Comparison of ENCODE assay signal across 16 cellular contexts in the genomic region with DNA sequence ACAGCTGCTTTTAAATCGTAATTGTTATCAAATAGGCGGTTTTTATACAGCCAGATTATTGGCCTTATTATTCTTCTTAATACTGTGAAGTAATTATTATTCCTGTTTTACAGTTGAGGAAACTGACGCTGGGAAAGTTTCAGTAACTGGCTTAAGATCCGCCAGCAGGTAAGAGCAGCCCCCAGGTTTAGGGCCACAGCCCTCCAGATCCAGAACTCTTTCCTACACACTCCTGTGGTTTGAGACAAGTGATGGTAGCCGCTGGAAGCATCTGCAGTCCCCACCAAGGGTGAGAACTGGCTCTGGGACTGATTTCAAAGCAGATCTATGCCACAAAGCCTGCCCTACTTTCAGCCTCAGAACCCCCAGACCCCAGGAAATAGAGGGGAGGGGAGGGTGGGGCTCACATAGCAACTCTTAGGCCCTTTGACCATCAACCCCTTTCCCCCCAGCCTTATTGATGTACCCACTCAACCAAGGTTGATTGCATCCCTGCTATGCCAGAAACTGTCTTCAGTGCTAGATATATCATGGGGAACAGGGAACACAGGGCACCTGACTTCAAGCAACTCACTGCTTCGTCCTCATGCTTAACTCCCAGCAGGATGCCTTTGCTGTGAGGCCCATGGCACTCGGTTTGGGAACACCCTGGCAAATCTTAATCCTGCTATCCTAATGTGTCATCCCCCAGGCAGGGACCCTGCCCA. TPM values are rescaled to one million over a fixed set of nuclear protein-coding genes. Genes with fewer than 3 reads are reported as not detected.
DNase-seq lines count a peak whose midpoint lies in the region; ATAC-seq and TF ChIP-seq lines count a peak whose summit lies in the region.
"Had no signal": no experiment of that assay in that cellular context is flagged by ENCODE, and none has a peak within 500 bp of the region (broad histone marks: within the 10 kb centered on the region; RNA-seq: fewer than 3 reads in every experiment).

No MANE protein-coding gene starts in this region.

- 15 to 16% methylated on average over 7 of the region's 7 CpGs for WGBS in GM23248 (ENCODE audit: low coverage in 1 of 2, low lambda C conversion rate in 2 of 2, missing lambda C conversion rate in 2 of 2), 2 experiments
- WGBS in spleen, 5 donors, result 38 to 42% (median 38%) methylated on average over 7 of the region's 7 CpGs

- H3K27me3 Mint-ChIP-seq in effector memory CD8-positive, alpha-beta T cell, result peaks cover 67 to 90% of the 10 kb centered on the region in 2 donors

- no peaks in the 10 kb centered on the region for H3K9me3 Mint-ChIP-seq in effector memory CD8-positive, alpha-beta T cell
- H3K9me3 Mint-ChIP-seq: naive thymus-derived CD8-positive, alpha-beta T cell; stimulated activated naive CD8-positive, alpha-beta T cell treated with anti-CD3 and anti-CD28 coated beads, Interleukin-15, Interleukin-2, amounts not matched to agents 100 ng/mL and 50 ng/mL, for 24 hours had no signal

- no peaks in the 10 kb centered on the region for H3K79me2 ChIP-seq in GM23248 (ENCODE audit: insufficient read depth)
- no peaks in the 10 kb centered on the region for H3K79me2 ChIP-seq in MM.1S (ENCODE audit: low read length)

- intact Hi-C loops in spleen (cut with DNase I; ENCODE audit: low total_unique reads), result loop anchor here (5.0 kb wide), 1 partner anchor 282 kb away; no protein-coding TSS in a partner anchor

- no peaks in the 10 kb centered on the region for H4K20me1 ChIP-seq in GM23248 (ENCODE audit: insufficient read depth)
- no peaks in the 10 kb centered on the region for H4K20me1 ChIP-seq in MM.1S (ENCODE audit: insufficient read depth, low read length)

- H3K27ac Mint-ChIP-seq in effector memory CD8-positive, alpha-beta T cell, result no peak overlapping the region
- H3K27ac Mint-ChIP-seq: progenitor cell of endocrine pancreas; stimulated activated naive CD8-positive, alpha-beta T cell treated with anti-CD3 and anti-CD28 coated beads, Interleukin-15, Interleukin-2, amounts not matched to agents 100 ng/mL and 50 ng/mL, for 24 hours had no signal

- no peaks in the 10 kb centered on the region for H3K36me3 ChIP-seq in GM23248 (ENCODE audit: low read depth)
- H3K36me3 ChIP-seq in MM.1S (replicated peaks; ENCODE audit: insufficient read depth, low read length), result no peaks in the 10 kb centered on the region
- H3K36me3 ChIP-seq in spleen, result no peaks in the 10 kb centered on the region
- H3K36me3 ChIP-seq: upper lobe of left lung had no signal

- H3K27ac ChIP-seq in GM23248 (no peak overlapping the region), MM.1S (ENCODE audit: low read length) (no peak overlapping the region), spleen (no peak overlapping the region)
- H3K27ac ChIP-seq: foreskin keratinocyte, SK-N-MC, skin epidermis, upper lobe of left lung had no signal

- H3K4me2 ChIP-seq in GM23248 (ENCODE audit: unreplicated experiment), result peak overlapping the region; percentile 78
- 0 out of 2 replicates have a peak overlapping the region, but pooled peaks have one; percentile 81 for H3K4me2 ChIP-seq in MM.1S (ENCODE audit: low read depth, low read length)

- no peak for DNase-seq in GM23248
- no peak for DNase-seq in MM.1S
- DNase-seq in left kidney (ENCODE audit: low read depth, low spot score), result peak; percentile 18
- peak; percentile 37 for DNase-seq in spleen
- DNase-seq in anterior cingulate cortex (lab: John Stamatoyannopoulos, UW), result no peak
- no peak for DNase-seq in effector memory CD8-positive, alpha-beta T cell
- DNase-seq: NCI-H187 treated with DMSO at 0.1 percent for 48 hours had no signal

- H3K27me3 ChIP-seq in GM23248 (replicated peaks; ENCODE audit: insufficient read depth) (peaks cover 26% of the 10 kb centered on the region), MM.1S (replicated peaks; ENCODE audit: insufficient read depth, low read length) (peaks cover 47% of the 10 kb centered on the region), spleen (replicated peaks in 1 of 7) (peaks cover 3 to 81% (median 42%) of the 10 kb centered on the region in 7 donors)

- H3K4me1 ChIP-seq in GM23248 (ENCODE audit: insufficient read depth) (peaks cover 14% of the 10 kb centered on the region), MM.1S (ENCODE audit: low read length) (peaks cover 3% of the 10 kb centered on the region; the same call in 1 of the 2 replicates), spleen (peaks cover 10 to 43% (median 31%) of the 10 kb centered on the region in 6 donors)
- H3K4me1 ChIP-seq: foreskin keratinocyte had no signal

- H3K9me3 ChIP-seq in GM23248 (ENCODE audit: low read depth), result no peaks in the 10 kb centered on the region
- H3K9me3 ChIP-seq in MM.1S (replicated peaks; ENCODE audit: insufficient read depth, low read length), result no peaks in the 10 kb centered on the region
- H3K9me3 ChIP-seq in spleen, result no peaks in the 10 kb centered on the region
- H3K9me3 ChIP-seq: upper lobe of left lung had no signal

- peaks cover 0 to 3% of the 10 kb centered on the region in 2 donors for H3K4me1 Mint-ChIP-seq in effector memory CD8-positive, alpha-beta T cell (ENCODE audit: low read depth in 2 of 2)

- H3F3A ChIP-seq in GM23248 (ENCODE audit: insufficient read depth) (no peaks in the 10 kb centered on the region), MM.1S (ENCODE audit: insufficient read depth, low read length) (no peaks in the 10 kb centered on the region)

- H3K9me2 ChIP-seq in GM23248 (ENCODE audit: insufficient read depth) (no peaks in the 10 kb centered on the region), MM.1S (replicated peaks; ENCODE audit: insufficient read depth, low read length) (no peaks in the 10 kb centered on the region)

- ATAC-seq in HG03354 (IDR thresholded peaks at IDR 0.05; ENCODE audit: poor library complexity, severe bottlenecking, unreplicated experiment), result no peak
- no peak for ATAC-seq in effector memory CD8-positive, alpha-beta T cell (replicated peaks)
- ATAC-seq in GM21515 (IDR thresholded peaks at IDR 0.05; ENCODE audit: unreplicated experiment), result no peak

- H2AFZ ChIP-seq in GM23248 (no peak overlapping the region), MM.1S (ENCODE audit: low read length) (no peak overlapping the region)

- in situ Hi-C loops in GM23248 (cut with MboI), result loop anchor here (10.0 kb wide), 1 partner anchor 285 kb away; no protein-coding TSS in a partner anchor

- no peaks in the 10 kb centered on the region for H3K36me3 Mint-ChIP-seq in effector memory CD8-positive, alpha-beta T cell (ENCODE audit: insufficient read depth)
- H3K36me3 Mint-ChIP-seq: naive thymus-derived CD8-positive, alpha-beta T cell had no signal

- no peak overlapping the region for H3K9ac ChIP-seq in GM23248
- no peak overlapping the region for H3K9ac ChIP-seq in MM.1S (ENCODE audit: low read length)

- no peak overlapping the region for H3K4me3 Mint-ChIP-seq in effector memory CD8-positive, alpha-beta T cell
- H3K4me3 Mint-ChIP-seq: naive thymus-derived CD8-positive, alpha-beta T cell; stimulated activated naive CD8-positive, alpha-beta T cell treated with anti-CD3 and anti-CD28 coated beads, Interleukin-15, Interleukin-2, amounts not matched to agents 100 ng/mL and 50 ng/mL, for 24 hours had no signal

- TF ChIP-seq CTCF in MM.1S (IDR thresholded peaks at IDR 0.05; ENCODE audit: low read length) (no peak), spleen (IDR thresholded peaks at IDR 0.05 in 8 of 11, conservative IDR thresholded peaks at IDR 0.05 in 3 of 11) (peak in 4 of 11 experiments; percentile 1 to 39 (median 12))

- H3K4me3 ChIP-seq in GM23248 (no peak overlapping the region), MM.1S (ENCODE audit: low read length) (no peak overlapping the region), spleen (peak overlapping the region in 1 of 8 donors; percentile 17)
- H3K4me3 ChIP-seq: SK-N-MC, skin epidermis had no signal

- TF ChIP-seq POLR2A in spleen (IDR thresholded peaks at IDR 0.05), result no peak

RNA-seq across cellular contexts. Expression of a gene that starts 2.9 kb away (rescaled TPM):
- 6.4 and 6.5 TPM in 2 replicates for total RNA-seq in GM23248 (2014; rRNA removed; shearing (Covaris generic))
- polyA plus RNA-seq in GM23248 (2016; fragmentation: Nextera tagmentation; extraction: Ambion mirVana) (2.7 and 3.0 TPM in 2 replicates), spleen (1 to 10 TPM in 2 of 3 donors, under 1 TPM in 1; 0.74 to 3.2 (median 1.7) TPM)
- total RNA-seq in spleen, result 10 to 100 TPM in 5 of 7 donors, 1 to 10 TPM in 2; 6.8 to 21.1 (median 15.4) TPM
- total RNA-seq: naive thymus-derived CD8-positive, alpha-beta T cell had no signal

Comparison
In these comparisons a context has a peak if more than half of its experiments do, and no peak if none do; other contexts are left out.
1. DNase-seq: peak in left kidney (single experiment) and spleen (single experiment); none in GM23248 (single experiment), MM.1S (single experiment), anterior cingulate cortex (0 of 58) and effector memory CD8-positive, alpha-beta T cell (0 of 3).